In genomic region chr1:113391643-113392271, GRCh38 we compare ENCODE assay signal across 2 cellular contexts.
TF ChIP-seq lines count a peak whose summit lies in the region.

No MANE protein-coding gene starts in this region.

TF ChIP-seq in SK-N-SH, 30 proteins besides CTCF, POLR2A, EP300 and RAD21:
- TF ChIP-seq NFIC (IDR thresholded peaks at IDR 0.05; ENCODE audit: borderline replicate concordance) (no peak), MXI1 (IDR thresholded peaks at IDR 0.05; ENCODE audit: low read depth, low read length) (0 out of 2 replicates have a peak, but pooled peaks have one; percentile 8)

TF ChIP-seq in H1, 55 proteins besides CTCF, POLR2A, EP300 and RAD21:
- no peak for TF ChIP-seq JUND (IDR thresholded peaks at IDR 0.05; ENCODE audit: low read length)
- TF ChIP-seq EGR1 (IDR thresholded peaks at IDR 0.05; ENCODE audit: borderline replicate concordance, low read depth, low read length) = no peak
- no peak for TF ChIP-seq TAF1 (IDR thresholded peaks at IDR 0.05; ENCODE audit: low read depth, low read length)
- no peak for TF ChIP-seq TAF7 (optimal IDR thresholded peaks at IDR 0.05; ENCODE audit: borderline replicate concordance, low read depth, low read length)
- no peak for TF ChIP-seq ATF2 (IDR thresholded peaks at IDR 0.05; ENCODE audit: low read length)
- no peak for TF ChIP-seq HDAC2 (IDR thresholded peaks at IDR 0.05; ENCODE audit: borderline replicate concordance in 1 of 2, low read depth in 2 of 2, low read length in 2 of 2)
- TF ChIP-seq CHD2 (IDR thresholded peaks at IDR 0.05; ENCODE audit: low read length) = no peak
- TF ChIP-seq HDAC6 (IDR thresholded peaks at IDR 0.05; ENCODE audit: low read depth, low read length) = no peak
- no peak for TF ChIP-seq SIN3A (conservative IDR thresholded peaks at IDR 0.05 in 1 of 2, IDR thresholded peaks at IDR 0.05 in 1 of 2; ENCODE audit: low read depth in 1 of 2, low read length in 2 of 2)
- TF ChIP-seq MAFK (IDR thresholded peaks at IDR 0.05; ENCODE audit: low read depth, low read length) = no peak
- TF ChIP-seq BCL11A (IDR thresholded peaks at IDR 0.05; ENCODE audit: low read depth in 2 of 2, low read length in 2 of 2) = no peak
